8 cellular contexts compared by ENCODE assay signal in the genomic region with DNA sequence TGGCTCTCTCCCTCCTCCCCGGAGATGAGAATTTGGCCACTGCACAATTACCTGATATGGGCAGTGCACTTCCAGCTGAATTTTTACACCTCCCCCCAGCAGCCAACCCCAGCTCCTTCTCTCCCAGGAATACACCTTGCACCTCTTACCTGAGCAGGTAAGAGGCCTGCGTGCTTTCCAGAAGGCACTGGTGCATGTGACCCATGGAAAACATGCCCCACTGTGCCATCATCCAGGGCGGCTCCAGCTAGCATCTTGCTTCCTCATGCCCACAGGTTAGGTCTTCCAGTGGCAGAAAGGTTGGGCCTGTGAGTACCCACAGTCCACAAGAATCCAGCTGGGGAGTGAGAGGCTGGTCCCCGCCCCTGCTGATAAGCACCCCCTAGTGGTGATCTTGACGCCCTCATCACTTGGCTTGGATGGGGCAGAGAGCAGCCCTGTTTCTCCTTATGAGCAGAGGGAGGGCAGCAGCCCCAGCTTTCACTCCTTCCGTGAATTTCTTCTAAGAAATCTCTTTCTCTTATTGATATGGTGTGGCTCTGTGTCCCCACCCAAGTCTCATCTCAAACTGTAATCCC. TPM values are rescaled to one million over a fixed set of nuclear protein-coding genes. Genes with fewer than 3 reads are reported as not detected.
DNase-seq lines count a peak whose midpoint lies in the region; ATAC-seq and TF ChIP-seq lines count a peak whose summit lies in the region.

No MANE protein-coding gene starts in this region.

- TF ChIP-seq EP300 in esophagus muscularis mucosa (IDR thresholded peaks at IDR 0.05) = no peak

- DNase-seq in DMS 273 (lab: John Stamatoyannopoulos, UW; ENCODE audit: unreplicated experiment) = peak; percentile 60
- no peak for DNase-seq in DMS 273 treated with DMSO at 0.1 percent for 48 hours (lab: John Stamatoyannopoulos, UW)
- DNase-seq in HuH-7 (ENCODE audit: low spot score) = peak; percentile 58
- DNase-seq in activated CD4-positive, alpha-beta T cell treated with anti-CD3 and anti-CD28 coated beads for 4 hours = peak; percentile 23 to 32
- no peak for DNase-seq in esophagus muscularis mucosa (ENCODE audit: extremely low spot score)
- peak; percentile 26 for DNase-seq in stimulated activated CD4-positive, alpha-beta T cell treated with anti-CD3 and anti-CD28 coated beads, Interleukin-4, amount 100 ng/mL, for 1 hour

- TF ChIP-seq POLR2A in esophagus muscularis mucosa (IDR thresholded peaks at IDR 0.05; ENCODE audit: low read depth) = no peak

- H3K4me1 ChIP-seq in esophagus muscularis mucosa = no peaks in the 10 kb centered on the region

- intact Hi-C loops in esophagus muscularis mucosa (cut with DNase I) = no loop called here

- peak in 2 of 3 experiments; percentile 7 to 21 for TF ChIP-seq CTCF in esophagus muscularis mucosa (IDR thresholded peaks at IDR 0.05)

- ATAC-seq in GM21360 (IDR thresholded peaks at IDR 0.05; ENCODE audit: unreplicated experiment) (no peak), GM21447 (IDR thresholded peaks at IDR 0.05; ENCODE audit: unreplicated experiment) (no peak)

- no peaks in the 10 kb centered on the region for H3K9me3 ChIP-seq in esophagus muscularis mucosa

- H3K27me3 ChIP-seq in esophagus muscularis mucosa = no peaks in the 10 kb centered on the region

- H3K36me3 ChIP-seq in esophagus muscularis mucosa = no peaks in the 10 kb centered on the region

- H3K27ac ChIP-seq in esophagus muscularis mucosa (replicated peaks in 1 of 4) = no peak overlapping the region

- WGBS in esophagus muscularis mucosa = 85% methylated on average over 6 of the region's 6 CpGs

- H3K4me3 ChIP-seq in esophagus muscularis mucosa = no peak overlapping the region

RNA-seq across cellular contexts. Expression of a gene that starts 57.8 kb away (rescaled TPM):
- total RNA-seq in esophagus muscularis mucosa = 1 to 10 TPM in 1 of 4 donors, under 1 TPM in 1, not detected in 2; 0.66 to 1.6 TPM

Comparison
In these comparisons a context has a peak if more than half of its experiments do, and no peak if none do; other contexts are left out.
1. DNase-seq: peak in DMS 273 (single experiment), HuH-7 (single experiment), activated CD4-positive, alpha-beta T cell treated with anti-CD3 and anti-CD28 coated beads for 4 hours (2 of 2) and stimulated activated CD4-positive, alpha-beta T cell treated with anti-CD3 and anti-CD28 coated beads, Interleukin-4, amount 100 ng/mL, for 1 hour (single experiment); none in DMS 273 treated with DMSO at 0.1 percent for 48 hours (single experiment) and esophagus muscularis mucosa (single experiment).